Comparison of ENCODE assay signal across 23 cellular contexts in the genomic region with DNA sequence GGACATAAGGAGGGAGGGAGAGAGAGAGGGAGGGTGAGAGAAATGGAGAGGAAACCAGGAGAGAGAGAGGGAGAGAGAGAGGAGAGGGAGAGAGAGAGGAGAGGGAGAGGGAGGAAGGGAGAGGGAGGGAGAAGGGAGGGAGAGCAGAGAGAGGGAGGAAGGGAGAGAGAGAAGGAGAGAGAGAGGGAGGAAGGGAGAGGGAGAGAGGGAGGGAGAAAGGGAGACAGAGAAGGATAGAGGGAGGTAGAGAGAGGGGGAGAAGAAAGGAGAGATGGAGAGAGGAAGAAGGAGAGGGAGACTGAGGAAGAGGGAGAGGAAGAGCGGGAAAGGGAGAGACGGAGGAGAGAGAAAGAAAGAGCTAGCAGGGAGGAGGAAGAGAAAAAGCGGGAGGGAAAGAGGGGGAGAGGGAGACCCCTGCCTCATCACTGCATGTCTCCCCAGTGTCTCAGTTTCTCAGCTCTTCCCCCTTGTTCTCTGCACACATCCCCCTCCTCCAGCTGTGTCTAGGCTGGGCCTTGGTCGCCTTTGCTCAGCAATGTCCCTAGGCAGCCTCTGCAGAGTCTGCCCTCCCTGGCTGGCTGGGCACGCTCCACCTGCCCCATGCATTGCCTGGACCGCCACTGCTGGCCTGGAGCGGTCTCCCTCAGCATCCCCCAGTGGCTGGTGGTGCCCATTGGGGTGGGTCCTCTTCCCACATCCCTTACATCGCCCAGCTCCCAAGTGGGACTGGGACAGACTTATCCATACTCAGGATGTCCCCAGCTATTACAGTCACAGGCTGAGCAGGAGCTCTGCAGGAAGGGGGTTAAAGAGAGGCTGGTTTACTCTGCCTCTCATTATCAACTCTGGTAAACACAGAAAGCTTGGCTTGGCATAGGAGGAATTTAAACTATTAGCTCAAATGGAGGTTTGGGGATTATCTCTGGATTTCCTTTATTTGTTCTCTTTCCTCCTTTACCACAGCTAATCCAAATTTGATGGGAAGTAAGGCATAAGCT.
DNase-seq lines count a peak whose midpoint lies in the region; ATAC-seq, FAIRE-seq and TF ChIP-seq lines count a peak whose summit lies in the region.
"Had no signal": no experiment of that assay in that cellular context is flagged by ENCODE, and none has a peak within 500 bp of the region (broad histone marks: within the 10 kb centered on the region; RNA-seq: fewer than 3 reads in every experiment).

No MANE protein-coding gene starts in this region.

- H3K23ac ChIP-seq in neuronal stem cell (ENCODE audit: low read depth, low read length, poor library complexity) = no peak overlapping the region

- H3K18ac ChIP-seq in neuronal stem cell (ENCODE audit: low read length) = peak overlapping the region; percentile 12

- no peak overlapping the region for H4K91ac ChIP-seq in neuronal stem cell (ENCODE audit: low read depth, low read length, poor library complexity)

- no peak overlapping the region for H2BK15ac ChIP-seq in neuronal stem cell (ENCODE audit: low read length)

- peaks cover 31% of the 10 kb centered on the region for H3K27me3 Mint-ChIP-seq in stimulated activated memory B cell treated with anti-CD40 and anti-IgM and Interleukin-4, amounts not matched to agents 10 μg/mL and 1 μg/mL and 100 μg/mL, for 72 hours

- peaks cover 2% of the 10 kb centered on the region for H3K79me1 ChIP-seq in neuronal stem cell (ENCODE audit: low read depth, low read length)

- no peak overlapping the region for H3K27ac ChIP-seq in neuronal stem cell (replicated peaks; ENCODE audit: low read length)
- H3K27ac ChIP-seq: BLaER1, SJSA1 had no signal

- no peak overlapping the region for H3K27ac Mint-ChIP-seq in stimulated activated memory B cell treated with anti-CD40 and anti-IgM and Interleukin-4, amounts not matched to agents 10 μg/mL and 1 μg/mL and 100 μg/mL, for 72 hours
- H3K27ac Mint-ChIP-seq: CD4-positive, alpha-beta T cell had no signal

- no peak overlapping the region for H4K8ac ChIP-seq in neuronal stem cell (ENCODE audit: low read depth, low read length)

- no peak overlapping the region for H2AK5ac ChIP-seq in neuronal stem cell (ENCODE audit: low read depth, low read length)

- H3K4me2 ChIP-seq in neuronal stem cell (ENCODE audit: insufficient read depth, low read length, poor library complexity, severe bottlenecking) = no peak overlapping the region
- H3K4me2 ChIP-seq: BLaER1 had no signal

- peak; percentile 59 for ATAC-seq in stimulated activated memory B cell treated with anti-CD40 and anti-IgM and Interleukin-4, amounts not matched to agents 10 μg/mL and 1 μg/mL and 100 μg/mL, for 72 hours
- no peak for ATAC-seq in GM18502 (IDR thresholded peaks at IDR 0.05; ENCODE audit: poor library complexity, unreplicated experiment)
- ATAC-seq: Right ventricle myocardium inferior had no signal

- peaks cover 8% of the 10 kb centered on the region for H3K4me1 ChIP-seq in adipocyte (ENCODE audit: control insufficient read depth, insufficient read depth, low read length)
- H3K4me1 ChIP-seq in neuronal stem cell (ENCODE audit: control insufficient read depth in 2 of 2, insufficient read depth in 1 of 2, low read depth in 1 of 2, low read length in 2 of 2) = peaks cover 0 to 2% of the 10 kb centered on the region in 2 donors
- H3K4me1 ChIP-seq: SJSA1 had no signal

- H3K4me3 Mint-ChIP-seq in stimulated activated memory B cell treated with anti-CD40 and anti-IgM and Interleukin-4, amounts not matched to agents 10 μg/mL and 1 μg/mL and 100 μg/mL, for 72 hours = no peak overlapping the region
- H3K4me3 Mint-ChIP-seq: CD4-positive, alpha-beta T cell had no signal

- DNase-seq in adipocyte (ENCODE audit: low read depth) (peak; percentile 16), bronchial epithelial cell (ENCODE audit: low read depth) (no peak), neuronal stem cell (ENCODE audit: low spot score) (no peak), iPS-NIHi11 (ENCODE audit: low spot score) (no peak), RKO (ENCODE audit: low spot score) (no peak)
- DNase-seq in activated naive CD4-positive, alpha-beta T cell treated with anti-CD3 and anti-CD28 coated beads, Interleukin-2, amount 50 U/mL, for 16 hours = no peak
- DNase-seq: CD4-positive, alpha-beta T cell; COR-L47; DMS 273 treated with DMSO at 0.1 percent for 48 hours; GOT3; HCEC 1CT; Kasumi-1; NCI-H1694; NCI-H2171; NCI-H526; OCI-M1 had no signal

- no peaks in the 10 kb centered on the region for H3K4me1 Mint-ChIP-seq in stimulated activated memory B cell treated with anti-CD40 and anti-IgM and Interleukin-4, amounts not matched to agents 10 μg/mL and 1 μg/mL and 100 μg/mL, for 72 hours

- H3K9me3 ChIP-seq in adipocyte (ENCODE audit: control insufficient read depth, low read length) (peaks cover 10% of the 10 kb centered on the region), neuronal stem cell (replicated peaks in 1 of 2; ENCODE audit: control insufficient read depth in 2 of 2, insufficient read depth in 1 of 2, low read depth in 1 of 2, low read length in 2 of 2) (peaks cover 2 to 7% of the 10 kb centered on the region in 2 donors)
- H3K9me3 ChIP-seq: SJSA1 had no signal

- H2BK5ac ChIP-seq in neuronal stem cell (ENCODE audit: low read length) = no peak overlapping the region

- no peak overlapping the region for H3K14ac ChIP-seq in neuronal stem cell (ENCODE audit: low read length)

- H3K9ac ChIP-seq in adipocyte (ENCODE audit: low read length) (no peak overlapping the region), neuronal stem cell (ENCODE audit: low read depth, low read length, poor library complexity) (no peak overlapping the region)
- H3K9ac ChIP-seq: BLaER1 had no signal

- peak; percentile 66 for FAIRE-seq in bronchial epithelial cell (lab: Jason Lieb, UNC)
- FAIRE-seq: GM12891, RCC 7860 had no signal

- H3K4me3 ChIP-seq in adipocyte (ENCODE audit: low read length) = no peak overlapping the region
- no peak overlapping the region for H3K4me3 ChIP-seq in bronchial epithelial cell (ENCODE audit: low read depth, low read length)
- no peak overlapping the region for H3K4me3 ChIP-seq in neuronal stem cell (ENCODE audit: low read length in 2 of 2)
- H3K4me3 ChIP-seq: BLaER1, SJSA1 had no signal

- H3K27me3 ChIP-seq in adipocyte (replicated peaks; ENCODE audit: control insufficient read depth, insufficient read depth, low read length) (peaks cover 11% of the 10 kb centered on the region), bronchial epithelial cell (ENCODE audit: control insufficient read depth, insufficient read depth, low read length) (no peaks in the 10 kb centered on the region), neuronal stem cell (ENCODE audit: control insufficient read depth in 3 of 3, insufficient read depth in 3 of 3, low read depth in 1 of 3, low read length in 3 of 3) (no peaks in the 10 kb centered on the region)
- H3K27me3 ChIP-seq: BLaER1, SJSA1 had no signal

- H3K4ac ChIP-seq in neuronal stem cell (ENCODE audit: low read length) = no peak overlapping the region

- no peak for TF ChIP-seq CTCF in bronchial epithelial cell (IDR thresholded peaks at IDR 0.05; ENCODE audit: insufficient read depth, low read length, severe bottlenecking)

- no CpG with 5 or more reads among the region's 8 CpGs for WGBS in neuronal stem cell (ENCODE audit: extremely low coverage in 2 of 2, insufficient read length in 2 of 2, insufficient replicate concordance in 1 of 2), 2 donors

- no peak overlapping the region for H2BK120ac ChIP-seq in neuronal stem cell (ENCODE audit: low read depth, low read length)

- H2AFZ ChIP-seq in neuronal stem cell (ENCODE audit: low read length) = peak overlapping the region; percentile 42

- H3K9me3 Mint-ChIP-seq in stimulated activated memory B cell treated with anti-CD40 and anti-IgM and Interleukin-4, amounts not matched to agents 10 μg/mL and 1 μg/mL and 100 μg/mL, for 72 hours = peaks cover 8% of the 10 kb centered on the region

- no peaks in the 10 kb centered on the region for H3K36me3 ChIP-seq in adipocyte (ENCODE audit: control insufficient read depth, insufficient read depth, low read length, severe bottlenecking)
- no peaks in the 10 kb centered on the region for H3K36me3 ChIP-seq in bronchial epithelial cell (ENCODE audit: control insufficient read depth, insufficient read depth, low read length)
- H3K36me3 ChIP-seq in neuronal stem cell (replicated peaks in 1 of 2; ENCODE audit: control insufficient read depth in 2 of 2, insufficient read depth in 2 of 2, low read length in 2 of 2) = no peaks in the 10 kb centered on the region
- H3K36me3 ChIP-seq: BLaER1, SJSA1 had no signal

- no peaks in the 10 kb centered on the region for H3K36me3 Mint-ChIP-seq in stimulated activated memory B cell treated with anti-CD40 and anti-IgM and Interleukin-4, amounts not matched to agents 10 μg/mL and 1 μg/mL and 100 μg/mL, for 72 hours

- no peak overlapping the region for H2BK12ac ChIP-seq in neuronal stem cell (ENCODE audit: low read length)
